Comparison of ENCODE assay signal across 1 cellular context in the genomic region with DNA sequence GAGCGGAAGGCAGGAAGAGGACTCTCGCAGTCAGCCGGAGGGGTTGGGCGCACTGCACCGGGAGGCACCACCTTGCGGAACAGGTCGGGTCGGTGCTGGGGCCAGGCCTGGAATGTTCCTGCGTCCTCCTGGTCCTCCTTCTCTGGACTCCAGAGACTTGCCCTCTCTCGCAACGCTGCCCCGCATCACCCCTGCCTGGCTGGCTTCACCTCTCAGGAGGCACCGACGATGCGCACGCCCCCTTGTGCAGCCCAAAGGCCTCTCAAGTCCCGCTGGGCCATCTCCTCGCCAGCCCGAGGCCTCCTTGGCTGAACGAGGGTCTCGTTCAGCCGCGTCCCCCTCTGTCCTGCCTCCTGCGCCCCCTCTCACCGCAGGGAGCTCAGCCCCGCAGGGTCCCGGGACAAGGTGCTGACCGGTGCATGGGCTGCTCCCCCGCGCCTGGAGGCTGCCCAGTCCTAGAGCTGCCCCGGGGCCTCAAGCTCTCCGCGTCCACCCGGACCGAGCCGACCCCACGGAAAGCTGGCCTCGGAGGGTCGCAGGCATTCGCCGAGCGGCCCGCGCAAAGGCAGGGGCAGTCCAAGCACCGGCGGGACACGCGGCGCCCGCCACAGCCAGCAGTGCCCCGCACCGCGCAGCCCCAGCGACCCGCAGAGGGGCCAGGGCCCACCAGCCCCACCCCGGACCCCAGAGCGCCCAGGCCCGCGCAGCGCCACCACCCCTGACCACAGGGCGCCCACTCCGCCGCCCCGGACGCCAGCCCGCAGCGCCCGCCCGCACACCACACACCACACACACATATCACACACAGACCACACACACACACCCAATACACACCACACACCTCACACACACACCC.
TF ChIP-seq lines count a peak whose summit lies in the region.

No MANE protein-coding gene starts in this region.

TF ChIP-seq in GM12878, 131 proteins besides CTCF, POLR2A, EP300 and RAD21 (continued from another document):
- no peak for TF ChIP-seq SIX5 (IDR thresholded peaks at IDR 0.05; ENCODE audit: low read depth, low read length, severe bottlenecking)
